ENCODE assay signal across 25 cellular contexts in the genomic region with DNA sequence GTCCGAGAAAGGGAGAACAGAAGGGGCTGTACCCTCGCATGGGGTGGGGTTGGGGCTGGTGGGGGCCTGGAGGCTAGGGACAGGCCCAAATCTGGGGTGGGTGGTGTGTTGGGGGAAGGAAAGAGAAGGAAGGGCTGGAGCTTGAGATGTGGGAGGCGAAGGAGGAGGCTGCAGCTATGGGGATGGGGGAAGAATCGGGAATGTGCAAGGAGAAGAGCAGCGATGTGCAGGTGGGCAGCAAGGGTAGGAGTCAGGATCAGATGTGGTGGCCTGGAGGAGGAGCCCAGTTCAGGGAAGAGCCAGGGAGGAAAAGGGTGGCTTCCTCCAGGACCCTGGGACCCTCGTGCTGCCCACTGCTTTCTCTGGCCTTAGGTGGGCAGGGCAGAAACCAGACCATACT.
"Had no signal": no experiment of that assay in that cellular context is flagged by ENCODE, and none has a peak within 500 bp of the region (broad histone marks: within the 10 kb centered on the region; RNA-seq: fewer than 3 reads in every experiment).

No MANE protein-coding gene starts in this region.

- H3K4me2 ChIP-seq: hepatocyte had no signal

- H3K4me1 ChIP-seq: left ventricle myocardium inferior, prostate gland, spleen, suprapubic skin, tibial artery, upper lobe of right lung had no signal

- DNase-seq: islet precursor cell; left ventricle myocardium inferior; midbrain; mucosa of descending colon; naive thymus-derived CD4-positive, alpha-beta T cell; occipital lobe; ovary; retina; spleen; stimulated activated CD4-positive, alpha-beta T cell treated with anti-CD3 and anti-CD28 coated beads, Interleukin-4, amount 100 ng/mL, for 24 hours; stimulated activated naive CD4-positive, alpha-beta T cell; tibial artery; trophoblast cell; upper lobe of right lung had no signal

- H3K79me2 ChIP-seq: hepatocyte had no signal

- H3K36me3 ChIP-seq: left ventricle myocardium inferior, neutrophil, ovary, prostate gland, spleen, suprapubic skin, thoracic aorta, upper lobe of right lung had no signal

- H3K9me3 ChIP-seq: left ventricle myocardium inferior, mucosa of descending colon, neutrophil, prostate gland, thoracic aorta, upper lobe of right lung had no signal

- H3K4me3 Mint-ChIP-seq: naive thymus-derived CD4-positive, alpha-beta T cell; natural killer cell treated with Interleukin-12 subunit alpha and Interleukin-12 subunit beta and Interleukin-15 and Interleukin-18, amount 100 ng/mL, for 72 hours; stimulated activated effector memory CD8-positive, alpha-beta T cell treated with anti-CD3 and anti-CD28 coated beads, Interleukin-12 subunit alpha, Interleukin-12 subunit beta, amount 100 ng/mL, for 72 hours; stimulated activated naive CD8-positive, alpha-beta T cell treated with anti-CD3 and anti-CD28 coated beads, Interleukin-15, Interleukin-2, amounts not matched to agents 100 ng/mL and 50 ng/mL, for 24 hours had no signal

- ATAC-seq: mucosa of descending colon; naive thymus-derived CD4-positive, alpha-beta T cell; natural killer cell treated with Interleukin-12 subunit alpha and Interleukin-12 subunit beta and Interleukin-15 and Interleukin-18, amount 100 ng/mL, for 72 hours; sciatic nerve; stimulated activated effector memory CD8-positive, alpha-beta T cell treated with anti-CD3 and anti-CD28 coated beads, Interleukin-12 subunit alpha, Interleukin-12 subunit beta, amount 100 ng/mL, for 72 hours; upper lobe of right lung had no signal

- H3K27ac Mint-ChIP-seq: naive thymus-derived CD4-positive, alpha-beta T cell; natural killer cell treated with Interleukin-12 subunit alpha and Interleukin-12 subunit beta and Interleukin-15 and Interleukin-18, amount 100 ng/mL, for 72 hours; stimulated activated effector memory CD8-positive, alpha-beta T cell treated with anti-CD3 and anti-CD28 coated beads, Interleukin-12 subunit alpha, Interleukin-12 subunit beta, amount 100 ng/mL, for 72 hours; stimulated activated naive CD8-positive, alpha-beta T cell treated with anti-CD3 and anti-CD28 coated beads, Interleukin-15, Interleukin-2, amounts not matched to agents 100 ng/mL and 50 ng/mL, for 24 hours had no signal

- H3K27me3 ChIP-seq: hepatocyte, neutrophil, ovary, spleen, suprapubic skin, tibial artery, upper lobe of right lung had no signal

- H2AFZ ChIP-seq: hepatocyte had no signal

- H3K4me1 Mint-ChIP-seq: naive thymus-derived CD4-positive, alpha-beta T cell; stimulated activated effector memory CD8-positive, alpha-beta T cell treated with anti-CD3 and anti-CD28 coated beads, Interleukin-12 subunit alpha, Interleukin-12 subunit beta, amount 100 ng/mL, for 72 hours had no signal

- H3K36me3 Mint-ChIP-seq: stimulated activated effector memory CD8-positive, alpha-beta T cell treated with anti-CD3 and anti-CD28 coated beads, Interleukin-12 subunit alpha, Interleukin-12 subunit beta, amount 100 ng/mL, for 72 hours had no signal

- H3K27me3 Mint-ChIP-seq: natural killer cell treated with Interleukin-12 subunit alpha and Interleukin-12 subunit beta and Interleukin-15 and Interleukin-18, amount 100 ng/mL, for 72 hours had no signal

- H3K27ac ChIP-seq: hepatocyte, left ventricle myocardium inferior, neutrophil, ovary, prostate gland, skin epidermis, spleen, suprapubic skin, thoracic aorta, tibial artery, upper lobe of right lung had no signal

- H3K4me3 ChIP-seq: hepatocyte, left ventricle myocardium inferior, lung, mucosa of descending colon, ovary, prostate gland, skin epidermis, spleen, suprapubic skin, thoracic aorta, tibial artery, upper lobe of right lung had no signal
